8 cellular contexts compared by ENCODE assay signal in the genomic region with DNA sequence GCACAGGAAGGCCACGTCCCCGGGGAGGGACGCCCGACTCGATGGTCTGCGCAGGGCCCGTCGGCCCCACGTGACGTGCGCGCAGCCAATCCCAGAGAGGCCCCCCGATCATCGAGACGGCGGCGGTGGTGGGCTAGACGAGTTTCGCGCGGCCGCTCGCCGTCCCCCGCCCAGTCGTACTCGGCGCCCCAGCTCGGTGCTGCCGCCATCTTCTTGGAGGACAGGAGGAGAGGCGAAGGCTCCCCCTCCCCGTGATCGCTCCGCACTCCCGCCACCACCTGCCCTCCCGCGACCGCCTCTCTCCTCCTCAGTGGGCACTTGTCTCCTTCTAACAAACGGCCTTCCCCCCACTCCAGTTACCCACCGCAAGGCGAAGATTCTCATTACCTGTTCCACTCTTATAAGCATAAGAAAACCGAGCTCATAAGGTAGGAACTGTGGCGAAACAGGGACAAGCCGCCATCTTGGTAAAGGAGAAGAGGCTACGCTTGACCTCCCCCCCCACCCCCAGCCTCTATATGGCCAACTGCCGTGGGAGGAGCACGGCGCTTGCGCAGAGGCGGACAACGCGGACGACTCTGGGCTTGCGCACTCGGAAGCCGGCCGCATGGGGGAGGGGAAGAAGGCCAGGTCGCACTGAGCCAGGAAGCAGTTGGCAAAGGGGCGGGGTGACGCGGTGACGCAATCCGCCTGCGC. TPM values are rescaled to one million over a fixed set of nuclear protein-coding genes. Genes with fewer than 3 reads are reported as not detected.
DNase-seq lines count a peak whose midpoint lies in the region; ATAC-seq, FAIRE-seq and TF ChIP-seq lines count a peak whose summit lies in the region.

A gene with protein sequence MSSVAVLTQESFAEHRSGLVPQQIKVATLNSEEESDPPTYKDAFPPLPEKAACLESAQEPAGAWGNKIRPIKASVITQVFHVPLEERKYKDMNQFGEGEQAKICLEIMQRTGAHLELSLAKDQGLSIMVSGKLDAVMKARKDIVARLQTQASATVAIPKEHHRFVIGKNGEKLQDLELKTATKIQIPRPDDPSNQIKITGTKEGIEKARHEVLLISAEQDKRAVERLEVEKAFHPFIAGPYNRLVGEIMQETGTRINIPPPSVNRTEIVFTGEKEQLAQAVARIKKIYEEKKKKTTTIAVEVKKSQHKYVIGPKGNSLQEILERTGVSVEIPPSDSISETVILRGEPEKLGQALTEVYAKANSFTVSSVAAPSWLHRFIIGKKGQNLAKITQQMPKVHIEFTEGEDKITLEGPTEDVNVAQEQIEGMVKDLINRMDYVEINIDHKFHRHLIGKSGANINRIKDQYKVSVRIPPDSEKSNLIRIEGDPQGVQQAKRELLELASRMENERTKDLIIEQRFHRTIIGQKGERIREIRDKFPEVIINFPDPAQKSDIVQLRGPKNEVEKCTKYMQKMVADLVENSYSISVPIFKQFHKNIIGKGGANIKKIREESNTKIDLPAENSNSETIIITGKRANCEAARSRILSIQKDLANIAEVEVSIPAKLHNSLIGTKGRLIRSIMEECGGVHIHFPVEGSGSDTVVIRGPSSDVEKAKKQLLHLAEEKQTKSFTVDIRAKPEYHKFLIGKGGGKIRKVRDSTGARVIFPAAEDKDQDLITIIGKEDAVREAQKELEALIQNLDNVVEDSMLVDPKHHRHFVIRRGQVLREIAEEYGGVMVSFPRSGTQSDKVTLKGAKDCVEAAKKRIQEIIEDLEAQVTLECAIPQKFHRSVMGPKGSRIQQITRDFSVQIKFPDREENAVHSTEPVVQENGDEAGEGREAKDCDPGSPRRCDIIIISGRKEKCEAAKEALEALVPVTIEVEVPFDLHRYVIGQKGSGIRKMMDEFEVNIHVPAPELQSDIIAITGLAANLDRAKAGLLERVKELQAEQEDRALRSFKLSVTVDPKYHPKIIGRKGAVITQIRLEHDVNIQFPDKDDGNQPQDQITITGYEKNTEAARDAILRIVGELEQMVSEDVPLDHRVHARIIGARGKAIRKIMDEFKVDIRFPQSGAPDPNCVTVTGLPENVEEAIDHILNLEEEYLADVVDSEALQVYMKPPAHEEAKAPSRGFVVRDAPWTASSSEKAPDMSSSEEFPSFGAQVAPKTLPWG (N-terminal part only) (minus strand): TSS at position 490 of the 696 bp plus-strand sequence. CDS start 48,803 bp downstream, outside the sequence.

- H3K4me2 ChIP-seq in OCI-LY1 (ENCODE audit: low read length) (peak within 1 kb of the TSS; percentile 89), endothelial cell of umbilical vein (ENCODE audit: insufficient read depth, low read length) (peak within 1 kb of the TSS; percentile 96)

- no peaks in the 10 kb centered on the region for H4K20me1 ChIP-seq in OCI-LY1 (ENCODE audit: insufficient read depth, low read length)
- peaks cover 4% of the 10 kb centered on the region for H4K20me1 ChIP-seq in endothelial cell of umbilical vein (replicated peaks; ENCODE audit: control insufficient read depth, extremely low read depth, insufficient read depth, low read length)

- dilution Hi-C loops in endothelial cell of umbilical vein (cut with MboI; ENCODE audit: extremely low pct_ligation_motif_present, low sequenced_read_pairs): no loop called here

- DNase-seq in D341Med (ENCODE audit: low spot score): peak; percentile 98
- DNase-seq in HuH-7 (ENCODE audit: low spot score): peak; percentile 96
- DNase-seq in activated CD8-positive, alpha-beta memory T cell treated with anti-CD3 and anti-CD28 coated beads, Interleukin-2, amount 50 U/mL, for 48 hours: peak; percentile 100
- DNase-seq in endothelial cell of umbilical vein (ENCODE audit: low read depth, low spot score): peak; percentile 99
- peak; percentile 92 for DNase-seq in middle frontal gyrus (ENCODE audit: extremely low spot score, low spot score)
- DNase-seq in stimulated activated CD8-positive, alpha-beta memory T cell treated with anti-CD3 and anti-CD28 coated beads, Interleukin-2, amount 100 ng/mL, for 48 hours (ENCODE audit: low read depth in 2 of 2): peak; percentile 100

- no peaks in the 10 kb centered on the region for H3K9me2 ChIP-seq in OCI-LY1 (ENCODE audit: low read depth, low read length)

- H3K9ac ChIP-seq in OCI-LY1 (ENCODE audit: low read length): peak within 1 kb of the TSS; percentile 97
- H3K9ac ChIP-seq in endothelial cell of umbilical vein (replicated peaks; ENCODE audit: extremely low read depth, insufficient read depth, low read length): peak within 1 kb of the TSS; percentile 98

- intact Hi-C loops in endothelial cell of umbilical vein (cut with micrococcal nuclease): loop anchor here (1.0 to 10.0 kb wide), 8 partner anchors 41 to 753 kb away; a partner anchor contains a TSS

- H3K79me2 ChIP-seq in OCI-LY1 (ENCODE audit: insufficient read depth, low read length) (peaks cover 53% of the 10 kb centered on the region), endothelial cell of umbilical vein (ENCODE audit: control insufficient read depth, insufficient read depth, low read length) (peaks cover 89% of the 10 kb centered on the region)

- no TSS peak for BruUV-seq in endothelial cell of umbilical vein (replicated peaks; lab: Mats Ljungman, UMichigan)

- no peaks in the 10 kb centered on the region for H3F3A ChIP-seq in OCI-LY1 (ENCODE audit: insufficient read depth, low read length)

- POLR2A ChIA-PET in endothelial cell of umbilical vein (lab: Charles Lee): interaction anchor here (0.8 to 1.5 kb wide), 5 partner anchors 13 to 324 kb away, joined by 3 to 5 read pairs (median 4); a partner anchor contains a TSS

- H2AFZ ChIP-seq in OCI-LY1 (ENCODE audit: low read length): no peak within 1 kb of the TSS
- H2AFZ ChIP-seq in endothelial cell of umbilical vein (ENCODE audit: low read depth, low read length): peak within 1 kb of the TSS; percentile 50

- H3K4me3 ChIP-seq in OCI-LY1 (ENCODE audit: low read depth, low read length, poor library complexity, severe bottlenecking) (peak within 1 kb of the TSS; percentile 86), endothelial cell of umbilical vein (replicated peaks in 1 of 3; ENCODE audit: insufficient read depth in 1 of 3, low read depth in 1 of 3, low read length in 3 of 3) (peak within 1 kb of the TSS; percentile 67 to 93 (median 92))

- CTCF ChIA-PET in endothelial cell of umbilical vein (lab: Charles Lee): interaction anchor here (0.8 to 1.8 kb wide), 7 partner anchors 10 to 401 kb away, joined by 3 to 7 read pairs (median 4); no protein-coding TSS in a partner anchor

- H3K36me3 ChIP-seq in OCI-LY1 (ENCODE audit: insufficient read depth, low read length) (peaks cover 20% of the 10 kb centered on the region; the same call in 1 of the 2 replicates), endothelial cell of umbilical vein (ENCODE audit: control insufficient read depth in 2 of 2, extremely low read depth in 1 of 2, insufficient read depth in 2 of 2, low read length in 2 of 2) (no peaks in the 10 kb centered on the region)

- no peak for TF ChIP-seq POLR2A in endothelial cell of umbilical vein (IDR thresholded peaks at IDR 0.05; ENCODE audit: low read depth, low read length)

- peak; percentile 88 for FAIRE-seq in endothelial cell of umbilical vein (lab: Jason Lieb, UNC)

- H3K4me1 ChIP-seq in OCI-LY1 (ENCODE audit: insufficient read depth, low read length, severe bottlenecking) (peaks cover 64% of the 10 kb centered on the region), endothelial cell of umbilical vein (ENCODE audit: control insufficient read depth, extremely low read depth, insufficient read depth, low read length) (peaks cover 36% of the 10 kb centered on the region)

- ATAC-seq in GM21515 (IDR thresholded peaks at IDR 0.05; ENCODE audit: unreplicated experiment): peak; percentile 73

- peak; percentile 74 for TF ChIP-seq CTCF in OCI-LY1 (IDR thresholded peaks at IDR 0.05; ENCODE audit: low read length)
- TF ChIP-seq CTCF in endothelial cell of umbilical vein (IDR thresholded peaks at IDR 0.05; ENCODE audit: extremely low read depth in 1 of 2, insufficient read depth in 1 of 2, low read depth in 1 of 2, low read length in 2 of 2): peak; percentile 14 to 33

- H3K9me3 ChIP-seq in OCI-LY1 (ENCODE audit: low read length) (no peaks in the 10 kb centered on the region), endothelial cell of umbilical vein (replicated peaks; ENCODE audit: control insufficient read depth, insufficient read depth, low read length) (no peaks in the 10 kb centered on the region)

- peak within 1 kb of the TSS; percentile 90 for H3K27ac ChIP-seq in OCI-LY1 (ENCODE audit: low read depth, low read length, poor library complexity, severe bottlenecking)
- H3K27ac ChIP-seq in endothelial cell of umbilical vein (ENCODE audit: insufficient read depth, low read depth, low read length): peak within 1 kb of the TSS; percentile 90

- no peaks in the 10 kb centered on the region for H3K27me3 ChIP-seq in OCI-LY1 (ENCODE audit: insufficient read depth, low read length)
- no peaks in the 10 kb centered on the region for H3K27me3 ChIP-seq in endothelial cell of umbilical vein (ENCODE audit: control insufficient read depth in 2 of 2, insufficient read depth in 2 of 2, low read length in 2 of 2)

- H3K9me1 ChIP-seq in endothelial cell of umbilical vein (replicated peaks; ENCODE audit: control insufficient read depth, extremely low read depth, insufficient read depth, low read length): no peaks in the 10 kb centered on the region

TF ChIP-seq in endothelial cell of umbilical vein, 7 proteins besides CTCF, POLR2A, EP300 and RAD21:
- TF ChIP-seq, protein P1, sequence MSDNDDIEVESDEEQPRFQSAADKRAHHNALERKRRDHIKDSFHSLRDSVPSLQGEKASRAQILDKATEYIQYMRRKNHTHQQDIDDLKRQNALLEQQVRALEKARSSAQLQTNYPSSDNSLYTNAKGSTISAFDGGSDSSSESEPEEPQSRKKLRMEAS (IDR thresholded peaks at IDR 0.05; ENCODE audit: insufficient read depth, insufficient read length): peak; percentile 96
- TF ChIP-seq MYC (IDR thresholded peaks at IDR 0.05; ENCODE audit: low read depth, low read length) (no peak), POLR2AphosphoS5 (IDR thresholded peaks at IDR 0.05; ENCODE audit: insufficient read depth, low read depth, low read length) (peak; percentile 15)

RNA-seq across cellular contexts. Expression of the gene that starts here (rescaled TPM):
- total RNA-seq in endothelial cell of umbilical vein: 554 and 569 TPM in 2 replicates
- polyA plus RNA-seq in endothelial cell of umbilical vein: 294 and 379 TPM in 2 replicates
- polyA plus RNA-seq in endothelial cell of umbilical vein (2011; cell fraction: cytosol; rRNA removed): 372 and 446 TPM in 2 replicates
- polyA plus RNA-seq in endothelial cell of umbilical vein (2011; cell fraction: nucleus; rRNA removed): 811 and 873 TPM in 2 replicates
- polyA plus RNA-seq in endothelial cell of umbilical vein (2012): 477 and 535 TPM in 2 replicates
- 540 and 558 TPM in 2 replicates for polyA minus RNA-seq in endothelial cell of umbilical vein
- polyA minus RNA-seq in endothelial cell of umbilical vein (2011; cell fraction: cytosol; rRNA and poly(A)+ RNA removed): 181 TPM
- polyA minus RNA-seq in endothelial cell of umbilical vein (2011; cell fraction: nucleus; rRNA and poly(A)+ RNA removed): 353 and 427 TPM in 2 replicates

Comparison
In these comparisons a context has a peak if more than half of its experiments do, and no peak if none do; other contexts are left out.
1. Peak in every context shown above with its lines: DNase-seq, ATAC-seq, H3K4me3 ChIP-seq and H3K27ac ChIP-seq.